Comparison of ENCODE assay signal across 1 cellular context in the genomic region with DNA sequence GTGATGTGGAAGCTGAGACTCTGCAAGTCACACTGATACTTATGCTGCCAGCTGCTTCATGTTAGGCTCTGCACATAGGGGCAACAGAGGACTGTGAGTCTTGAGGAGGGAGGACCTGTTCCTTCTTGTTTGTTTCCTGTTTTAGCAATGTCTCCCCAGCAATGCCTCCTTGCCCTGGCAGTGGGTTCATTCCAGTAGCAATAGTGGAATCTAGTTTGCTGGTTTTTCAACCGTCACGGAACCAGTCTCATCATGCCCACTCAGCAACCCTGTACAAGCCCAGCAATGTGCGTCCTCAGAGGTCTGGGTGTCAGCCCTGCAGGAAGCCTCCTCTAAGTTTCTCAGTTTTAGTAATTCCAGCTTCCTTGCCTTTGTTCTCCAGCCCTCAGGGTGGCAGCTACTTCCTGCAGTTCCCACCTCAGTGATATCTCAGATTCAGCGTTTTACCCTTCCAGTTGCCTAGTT.
TF ChIP-seq lines count a peak whose summit lies in the region.

No MANE protein-coding gene starts in this region.

TF ChIP-seq in A549, 52 proteins besides CTCF, POLR2A, EP300 and RAD21:
- TF ChIP-seq, protein P1, sequence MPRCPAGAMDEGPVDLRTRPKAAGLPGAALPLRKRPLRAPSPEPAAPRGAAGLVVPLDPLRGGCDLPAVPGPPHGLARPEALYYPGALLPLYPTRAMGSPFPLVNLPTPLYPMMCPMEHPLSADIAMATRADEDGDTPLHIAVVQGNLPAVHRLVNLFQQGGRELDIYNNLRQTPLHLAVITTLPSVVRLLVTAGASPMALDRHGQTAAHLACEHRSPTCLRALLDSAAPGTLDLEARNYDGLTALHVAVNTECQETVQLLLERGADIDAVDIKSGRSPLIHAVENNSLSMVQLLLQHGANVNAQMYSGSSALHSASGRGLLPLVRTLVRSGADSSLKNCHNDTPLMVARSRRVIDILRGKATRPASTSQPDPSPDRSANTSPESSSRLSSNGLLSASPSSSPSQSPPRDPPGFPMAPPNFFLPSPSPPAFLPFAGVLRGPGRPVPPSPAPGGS (IDR thresholded peaks at IDR 0.05): no peak
- no peak for TF ChIP-seq NR3C1 (IDR thresholded peaks at IDR 0.05)
- no peak for TF ChIP-seq RNF2 (IDR thresholded peaks at IDR 0.05; ENCODE audit: borderline replicate concordance, low read depth)
- no peak for TF ChIP-seq BHLHE40 (IDR thresholded peaks at IDR 0.05; ENCODE audit: low read depth, low read length)
- no peak for TF ChIP-seq SREBF2 (IDR thresholded peaks at IDR 0.05)
- no peak for TF ChIP-seq MAFK (IDR thresholded peaks at IDR 0.05; ENCODE audit: partially characterized antibody)
